Comparison of ENCODE assay signal across 1 cellular context in genomic region chr19:4068058-4068966, GRCh38.
A peak's percentile ranks its signal among the peaks of the same experiment; 100 is the strongest.
TF ChIP-seq lines count a peak whose summit lies in the region.

No MANE protein-coding gene starts in this region.

TF ChIP-seq in HEK293, 187 proteins besides CTCF, POLR2A, EP300 and RAD21 (continued from another document and continues in another):
- TF ChIP-seq ZNF433 (tag by site-specific recombination; IDR thresholded peaks at IDR 0.05; ENCODE audit: low read depth), result no peak
- no peak for TF ChIP-seq HOXC10 (CRISPR knock-in tag; IDR thresholded peaks at IDR 0.05)
- no peak for TF ChIP-seq ZBTB21 (tag by site-specific recombination; IDR thresholded peaks at IDR 0.05)
- no peak for TF ChIP-seq KLF16 (tag by site-specific recombination; IDR thresholded peaks at IDR 0.05)
- TF ChIP-seq ZNF473 (tag by site-specific recombination; IDR thresholded peaks at IDR 0.05), result no peak
- TF ChIP-seq INSM2 (tag by site-specific recombination; IDR thresholded peaks at IDR 0.05), result no peak
- TF ChIP-seq ZNF560 (tag by site-specific recombination; IDR thresholded peaks at IDR 0.05; ENCODE audit: borderline replicate concordance), result no peak
- TF ChIP-seq ZNF521 (tag by site-specific recombination; IDR thresholded peaks at IDR 0.05), result no peak
- no peak for TF ChIP-seq BCL11B (tag by site-specific recombination; IDR thresholded peaks at IDR 0.05; ENCODE audit: low read depth)
- TF ChIP-seq ZNF132 (tag by site-specific recombination; IDR thresholded peaks at IDR 0.05; ENCODE audit: borderline replicate concordance), result no peak
- TF ChIP-seq ZNF513 (tag by site-specific recombination; IDR thresholded peaks at IDR 0.05), result no peak
- TF ChIP-seq ZNF791 (tag by site-specific recombination; IDR thresholded peaks at IDR 0.05), result no peak
- TF ChIP-seq PRDM2 (tag by site-specific recombination; IDR thresholded peaks at IDR 0.05; ENCODE audit: borderline replicate concordance), result no peak
- TF ChIP-seq MEIS1 (CRISPR knock-in tag; IDR thresholded peaks at IDR 0.05; ENCODE audit: borderline replicate concordance), result no peak
- TF ChIP-seq ZNF335 (tag by site-specific recombination; conservative IDR thresholded peaks at IDR 0.05), result peak; percentile 99
- no peak for TF ChIP-seq PRDM6 (tag by site-specific recombination; IDR thresholded peaks at IDR 0.05)
- peak; percentile 75 for TF ChIP-seq ZNF341 (tag by site-specific recombination; IDR thresholded peaks at IDR 0.05; ENCODE audit: low read depth)
- TF ChIP-seq ZBTB17 (tag by site-specific recombination; IDR thresholded peaks at IDR 0.05), result peak; percentile 48
- TF ChIP-seq REST (tag by site-specific recombination; IDR thresholded peaks at IDR 0.05), result no peak
- TF ChIP-seq ZNF37A (tag by site-specific recombination; IDR thresholded peaks at IDR 0.05), result no peak
- peak; percentile 90 for TF ChIP-seq PRDM10 (tag by site-specific recombination; IDR thresholded peaks at IDR 0.05)
- no peak for TF ChIP-seq ZNF311 (tag by site-specific recombination; IDR thresholded peaks at IDR 0.05; ENCODE audit: borderline replicate concordance)
- TF ChIP-seq PATZ1 (tag by site-specific recombination; IDR thresholded peaks at IDR 0.05), result no peak
- TF ChIP-seq YY2 (tag by site-specific recombination; IDR thresholded peaks at IDR 0.05), result no peak
- TF ChIP-seq SCRT1 (tag by site-specific recombination; IDR thresholded peaks at IDR 0.05; ENCODE audit: borderline replicate concordance), result no peak
- TF ChIP-seq PRDM4 (tag by site-specific recombination; IDR thresholded peaks at IDR 0.05), result no peak
- TF ChIP-seq ZNF350 (tag by site-specific recombination; IDR thresholded peaks at IDR 0.05), result no peak
- no peak for TF ChIP-seq ZNF48 (tag by site-specific recombination; IDR thresholded peaks at IDR 0.05)
- TF ChIP-seq ZSCAN5A (tag by site-specific recombination; IDR thresholded peaks at IDR 0.05), result no peak
- TF ChIP-seq ZNF529 (tag by site-specific recombination; IDR thresholded peaks at IDR 0.05; ENCODE audit: insufficient replicate concordance), result no peak
